Comparison of ENCODE assay signal across 11 cellular contexts in the genomic region with DNA sequence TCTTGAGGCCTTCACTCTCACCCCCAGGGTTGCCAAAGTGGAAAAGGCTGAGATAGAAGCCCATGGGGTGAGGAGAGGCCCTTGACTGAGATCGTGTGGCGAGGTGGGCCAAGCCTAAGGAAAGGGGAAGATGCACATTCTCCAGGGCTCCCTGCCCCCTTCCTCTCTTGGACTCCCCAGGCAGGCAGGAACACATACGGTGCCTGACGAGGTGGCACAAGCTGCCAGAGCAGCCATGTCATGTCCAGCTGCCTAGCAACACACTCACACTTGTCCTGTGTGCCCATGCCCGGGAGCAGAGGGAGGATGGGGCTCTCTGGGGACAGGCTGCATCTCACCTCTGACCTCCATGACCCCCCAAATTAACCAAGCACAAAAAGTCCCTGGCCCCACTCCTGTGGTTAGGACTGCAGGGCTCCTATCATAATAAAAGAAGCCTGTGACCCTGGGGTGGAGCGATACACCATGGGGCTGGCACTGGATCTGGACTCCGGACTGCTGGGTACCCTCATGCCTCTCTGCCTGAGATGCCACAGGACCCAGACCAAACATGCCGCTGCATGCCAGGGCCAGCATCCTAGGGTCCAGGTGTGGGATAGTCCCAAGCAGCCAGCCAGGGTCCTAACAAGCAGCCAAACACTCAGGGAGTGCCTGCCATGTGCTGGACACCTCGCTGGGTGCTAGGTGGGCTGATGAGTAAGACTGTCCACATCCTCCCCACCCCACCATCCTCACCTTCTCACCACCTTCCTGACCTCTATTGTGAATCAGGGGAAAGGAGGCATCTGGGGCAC. TPM values are rescaled to one million over a fixed set of nuclear protein-coding genes. Genes with fewer than 3 reads are reported as not detected.
DNase-seq lines count a peak whose midpoint lies in the region; ATAC-seq and TF ChIP-seq lines count a peak whose summit lies in the region.
"Had no signal": no experiment of that assay in that cellular context is flagged by ENCODE, and none has a peak within 500 bp of the region (broad histone marks: within the 10 kb centered on the region; RNA-seq: fewer than 3 reads in every experiment).

No MANE protein-coding gene starts in this region.

- H3K4me3 Mint-ChIP-seq in CD8-positive, alpha-beta T cell, result peak overlapping the region; percentile 93

- intact Hi-C loops in CD8-positive, alpha-beta T cell (cut with DNase I, micrococcal nuclease), result loop anchor here (5.0 to 10.0 kb wide), 2 partner anchors 175 to 508 kb away; no protein-coding TSS in a partner anchor
- intact Hi-C loops in PC-3 (cut with micrococcal nuclease), result no loop called here

- H2BK120ac ChIP-seq in trophoblast cell (ENCODE audit: insufficient read depth, low read length, poor library complexity), result no peak overlapping the region

- no peak overlapping the region for H3K23ac ChIP-seq in trophoblast cell (ENCODE audit: low read length)

- no peak overlapping the region for H4K8ac ChIP-seq in trophoblast cell (ENCODE audit: low read depth, low read length)

- H3K36me3 Mint-ChIP-seq in CD8-positive, alpha-beta T cell, result peaks cover 12% of the 10 kb centered on the region

- BruUV-seq in PC-3 (replicated peaks; lab: Mats Ljungman, UMichigan), result TSS peak; percentile 24

- in situ Hi-C loops in HAP-1 (cut with MboI; ENCODE audit: low sequenced_read_pairs), result no loop called here

- no peaks in the 10 kb centered on the region for H3K27me3 Mint-ChIP-seq in CD8-positive, alpha-beta T cell (ENCODE audit: low read depth)

- CTCF ChIA-PET in CD8-positive, alpha-beta T cell (lab: Charles Lee), result interaction anchor here (0.5 to 13.9 kb wide), 3 partner anchors 15 to 499 kb away, joined by 3 to 216 read pairs (median 112); a partner anchor contains a TSS
- CTCF ChIA-PET in PC-3 (lab: Charles Lee), result no interaction called here

- peak overlapping the region; percentile 99; the same call in 1 of the 2 replicates for H3K4me2 ChIP-seq in PC-3 (ENCODE audit: low read length)
- H3K4me2 ChIP-seq in trophoblast cell (ENCODE audit: low read length), result no peak overlapping the region

- no peak overlapping the region for H3K9ac ChIP-seq in PC-3 (ENCODE audit: low read length)
- no peak overlapping the region for H3K9ac ChIP-seq in trophoblast cell (ENCODE audit: low read length)

- DNase-seq in CD8-positive, alpha-beta T cell, result no peak
- DNase-seq in PC-3, result no peak
- peak; percentile 49 for DNase-seq in ecto neural progenitor cell (ENCODE audit: low spot score)
- DNase-seq in trophoblast cell, result no peak
- no peak for DNase-seq in GM20000 (ENCODE audit: low spot score)
- no peak for DNase-seq in HAP-1 (ENCODE audit: low spot score in 2 of 2)
- DNase-seq: activated CD4-positive, alpha-beta T cell treated with anti-CD3 and anti-CD28 coated beads, Interleukin-2, amount 50 U/mL, for 1 hour; NCI-H524 treated with DMSO at 0.1 percent for 48 hours; stimulated activated CD4-positive, alpha-beta T cell treated with anti-CD3 and anti-CD28 coated beads, Interleukin-2, amount 100 ng/mL, for 24 hours had no signal

- no peak overlapping the region for H4K12ac ChIP-seq in trophoblast cell (ENCODE audit: low read depth, low read length)

- peaks cover 4% of the 10 kb centered on the region for H3K36me3 ChIP-seq in CD8-positive, alpha-beta T cell (ENCODE audit: insufficient read depth, low read length)
- no peaks in the 10 kb centered on the region for H3K36me3 ChIP-seq in PC-3 (ENCODE audit: low read depth, low read length)
- peaks cover 14 to 15% of the 10 kb centered on the region in 2 experiments for H3K36me3 ChIP-seq in trophoblast cell (ENCODE audit: control insufficient read depth in 1 of 2, insufficient read depth in 2 of 2, low read length in 2 of 2)
- H3K36me3 ChIP-seq in HAP-1 (replicated peaks), result peaks cover 9% of the 10 kb centered on the region

- H3K4me3 ChIP-seq in CD8-positive, alpha-beta T cell (ENCODE audit: low read depth, low read length), result no peak overlapping the region
- H3K4me3 ChIP-seq in PC-3 (ENCODE audit: low read length) (no peak overlapping the region), trophoblast cell (ENCODE audit: low read depth, low read length) (peak overlapping the region; percentile 3), HAP-1 (no peak overlapping the region)

- no peak overlapping the region for H3K27ac ChIP-seq in CD8-positive, alpha-beta T cell (ENCODE audit: low read depth, low read length)
- H3K27ac ChIP-seq in PC-3 (ENCODE audit: low read length) (no peak overlapping the region), trophoblast cell (ENCODE audit: low read depth, low read length) (no peak overlapping the region)

- H4K91ac ChIP-seq in trophoblast cell (ENCODE audit: low read depth, low read length), result no peak overlapping the region

- H3K27me3 ChIP-seq in CD8-positive, alpha-beta T cell (ENCODE audit: insufficient read depth, low read length), result no peaks in the 10 kb centered on the region
- H3K27me3 ChIP-seq in PC-3 (ENCODE audit: low read length) (no peaks in the 10 kb centered on the region), trophoblast cell (ENCODE audit: insufficient read depth, low read length) (no peaks in the 10 kb centered on the region), HAP-1 (ENCODE audit: low read depth) (no peaks in the 10 kb centered on the region)

- no peaks in the 10 kb centered on the region for H3F3A ChIP-seq in PC-3 (ENCODE audit: low read length, unreplicated experiment)

- no peaks in the 10 kb centered on the region for H3K9me3 ChIP-seq in CD8-positive, alpha-beta T cell (ENCODE audit: low read length)
- no peaks in the 10 kb centered on the region for H3K9me3 ChIP-seq in PC-3 (ENCODE audit: low read length)
- no peaks in the 10 kb centered on the region for H3K9me3 ChIP-seq in trophoblast cell (ENCODE audit: insufficient read depth, low read depth, low read length)
- no peaks in the 10 kb centered on the region for H3K9me3 ChIP-seq in HAP-1

- H3K9me3 Mint-ChIP-seq in CD8-positive, alpha-beta T cell, result no peaks in the 10 kb centered on the region

- peaks cover 7% of the 10 kb centered on the region for H3K79me1 ChIP-seq in trophoblast cell (ENCODE audit: low read length)

- no peak overlapping the region for H2BK5ac ChIP-seq in trophoblast cell (ENCODE audit: low read depth, low read length, poor library complexity)

- H4K20me1 ChIP-seq in PC-3 (ENCODE audit: low read length), result no peaks in the 10 kb centered on the region

- H2AFZ ChIP-seq in PC-3 (ENCODE audit: low read length) (no peak overlapping the region), trophoblast cell (ENCODE audit: insufficient read depth, low read length, poor library complexity) (no peak overlapping the region)

- no peak overlapping the region for H3K27ac Mint-ChIP-seq in CD8-positive, alpha-beta T cell

- POLR2A ChIA-PET in CD8-positive, alpha-beta T cell (lab: Charles Lee), result interaction anchor here (2.0 to 3.5 kb wide), 2 partner anchors 20 to 31 kb away, joined by 13 to 15 read pairs; a partner anchor contains a TSS
- POLR2A ChIA-PET in PC-3 (lab: Charles Lee; ENCODE audit: unreplicated experiment), result no interaction called here

- no peak overlapping the region for H3K4ac ChIP-seq in trophoblast cell (ENCODE audit: low read depth, low read length)

- no peak for TF ChIP-seq CTCF in CD8-positive, alpha-beta T cell (IDR thresholded peaks at IDR 0.05)
- no peak for TF ChIP-seq CTCF in PC-3 (conservative IDR thresholded peaks at IDR 0.05; ENCODE audit: low read depth, low read length)
- TF ChIP-seq CTCF in GM20000 (IDR thresholded peaks at IDR 0.05; ENCODE audit: extremely low read depth, missing control alignments), result no peak

- no CpG with 5 or more reads among the region's 9 CpGs for WGBS in trophoblast cell (ENCODE audit: extremely low coverage, insufficient coverage, insufficient read length)

- no peak overlapping the region for H2AK5ac ChIP-seq in trophoblast cell (ENCODE audit: low read length)

- no peak overlapping the region for H3K14ac ChIP-seq in trophoblast cell (ENCODE audit: low read length)

- H3K4me1 Mint-ChIP-seq in CD8-positive, alpha-beta T cell (ENCODE audit: low read depth), result peaks cover 56% of the 10 kb centered on the region

- no peak overlapping the region for H2BK12ac ChIP-seq in trophoblast cell (ENCODE audit: low read length)

- H3K79me2 ChIP-seq in PC-3 (ENCODE audit: low read length) (peaks cover 40% of the 10 kb centered on the region), trophoblast cell (ENCODE audit: control insufficient read depth, insufficient read depth, low read length, poor library complexity) (peaks cover 9% of the 10 kb centered on the region)

- no peaks in the 10 kb centered on the region for H3K9me2 ChIP-seq in PC-3 (replicated peaks; ENCODE audit: low read length)

- peaks cover 69% of the 10 kb centered on the region for H3K4me1 ChIP-seq in CD8-positive, alpha-beta T cell (ENCODE audit: insufficient read depth, low read length)
- H3K4me1 ChIP-seq in PC-3 (ENCODE audit: insufficient read depth, low read length), result peaks cover 22% of the 10 kb centered on the region
- peaks cover 24 to 31% of the 10 kb centered on the region in 2 experiments for H3K4me1 ChIP-seq in trophoblast cell (ENCODE audit: control insufficient read depth in 1 of 2, insufficient read depth in 2 of 2, low read length in 2 of 2)
- peaks cover 29% of the 10 kb centered on the region for H3K4me1 ChIP-seq in HAP-1

- ATAC-seq in CD8-positive, alpha-beta T cell, result no peak
- ATAC-seq in PC-3 (no peak), HG03432 (IDR thresholded peaks at IDR 0.05; ENCODE audit: unreplicated experiment) (no peak), GM19463 (IDR thresholded peaks at IDR 0.05; ENCODE audit: unreplicated experiment) (no peak)

- H3K18ac ChIP-seq in trophoblast cell (ENCODE audit: low read length), result peak overlapping the region; percentile 15

RNA-seq across cellular contexts. Expression of a gene that starts 2.6 kb away (rescaled TPM):
- total RNA-seq in CD8-positive, alpha-beta T cell, result 10 to 100 TPM; 25.8 to 27.0 TPM
- total RNA-seq in PC-3 (2014; rRNA removed), result 24.2 and 32.2 TPM in 2 replicates
- polyA plus RNA-seq in trophoblast cell (2013), result 33.6 and 35.0 TPM in 2 replicates

RNA-seq across cellular contexts. Expression of a gene that starts 6.1 kb away (rescaled TPM):
- 1 to 10 TPM in 1 of 2 experiments, under 1 TPM in 1; 0.83 to 1.3 TPM for total RNA-seq in CD8-positive, alpha-beta T cell
- total RNA-seq in PC-3 (2014; rRNA removed), result 11.2 and 11.5 TPM in 2 replicates
- polyA plus RNA-seq in trophoblast cell (2013), result 1.6 and 1.9 TPM in 2 replicates

RNA-seq across cellular contexts. Expression of a gene that starts 18.4 kb away (rescaled TPM):
- total RNA-seq in CD8-positive, alpha-beta T cell, result 10 to 100 TPM; 50.2 to 54.1 TPM
- 45.0 and 61.7 TPM in 2 replicates for total RNA-seq in PC-3 (2014; rRNA removed)
- 17.1 and 19.5 TPM in 2 replicates for polyA plus RNA-seq in trophoblast cell (2013)

RNA-seq across cellular contexts. Expression of a gene that starts 20.0 kb away (rescaled TPM):
- total RNA-seq in CD8-positive, alpha-beta T cell, result 1 to 10 TPM; 8.3 to 8.7 TPM
- total RNA-seq in PC-3 (2014; rRNA removed), result 6.3 and 7.9 TPM in 2 replicates
- 2.3 and 2.8 TPM in 2 replicates for polyA plus RNA-seq in trophoblast cell (2013)

RNA-seq across cellular contexts. Expression of a gene that starts 35.8 kb away (rescaled TPM):
- total RNA-seq in CD8-positive, alpha-beta T cell, result 1 to 10 TPM; 1.2 to 1.7 TPM
- total RNA-seq in PC-3 (2014; rRNA removed), result 0.44 and 0.58 TPM in 2 replicates
- 10.5 and 11.5 TPM in 2 replicates for polyA plus RNA-seq in trophoblast cell (2013)
